Comparison of ENCODE assay signal across 1 cellular context in the genomic region with DNA sequence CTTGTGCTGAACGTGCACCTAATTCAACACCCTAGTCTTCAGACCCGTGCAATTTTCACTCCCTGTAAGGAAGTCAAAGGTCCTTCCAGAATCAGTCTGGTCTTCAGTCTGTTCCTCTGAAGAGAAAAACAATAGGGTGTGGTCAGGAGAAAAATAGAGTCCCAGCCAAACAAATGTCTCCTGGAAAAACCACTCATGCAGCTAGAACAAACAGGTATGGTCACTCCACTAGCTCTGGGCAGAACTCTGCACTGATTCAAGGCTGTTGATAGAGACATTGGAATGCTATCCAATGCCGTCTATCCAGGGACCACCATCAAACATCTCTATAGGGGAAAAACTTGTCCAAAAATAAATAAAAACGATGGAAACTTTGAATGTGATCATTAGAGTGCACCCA.
TF ChIP-seq lines count a peak whose summit lies in the region.

No MANE protein-coding gene starts in this region.

TF ChIP-seq in WTC11, 78 proteins besides CTCF, POLR2A, EP300 and RAD21 (continued from another document):
- TF ChIP-seq, protein P1, sequence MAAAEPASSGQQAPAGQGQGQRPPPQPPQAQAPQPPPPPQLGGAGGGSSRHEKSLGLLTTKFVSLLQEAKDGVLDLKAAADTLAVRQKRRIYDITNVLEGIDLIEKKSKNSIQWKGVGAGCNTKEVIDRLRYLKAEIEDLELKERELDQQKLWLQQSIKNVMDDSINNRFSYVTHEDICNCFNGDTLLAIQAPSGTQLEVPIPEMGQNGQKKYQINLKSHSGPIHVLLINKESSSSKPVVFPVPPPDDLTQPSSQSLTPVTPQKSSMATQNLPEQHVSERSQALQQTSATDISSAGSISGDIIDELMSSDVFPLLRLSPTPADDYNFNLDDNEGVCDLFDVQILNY (CRISPR knock-in tag; IDR thresholded peaks at IDR 0.05): no peak
- TF ChIP-seq PRRX2 (CRISPR knock-in tag; IDR thresholded peaks at IDR 0.05) (no peak), MYBL2 (CRISPR knock-in tag; IDR thresholded peaks at IDR 0.05) (no peak), HMGXB4 (CRISPR knock-in tag; IDR thresholded peaks at IDR 0.05) (no peak), JUN (CRISPR knock-in tag; IDR thresholded peaks at IDR 0.05) (no peak), KAT7 (CRISPR knock-in tag; IDR thresholded peaks at IDR 0.05; ENCODE audit: borderline replicate concordance) (no peak), ZNF232 (CRISPR knock-in tag; IDR thresholded peaks at IDR 0.05) (no peak), CBFB (CRISPR knock-in tag; IDR thresholded peaks at IDR 0.05; ENCODE audit: low read depth) (no peak)
- TF ChIP-seq, protein P2, sequence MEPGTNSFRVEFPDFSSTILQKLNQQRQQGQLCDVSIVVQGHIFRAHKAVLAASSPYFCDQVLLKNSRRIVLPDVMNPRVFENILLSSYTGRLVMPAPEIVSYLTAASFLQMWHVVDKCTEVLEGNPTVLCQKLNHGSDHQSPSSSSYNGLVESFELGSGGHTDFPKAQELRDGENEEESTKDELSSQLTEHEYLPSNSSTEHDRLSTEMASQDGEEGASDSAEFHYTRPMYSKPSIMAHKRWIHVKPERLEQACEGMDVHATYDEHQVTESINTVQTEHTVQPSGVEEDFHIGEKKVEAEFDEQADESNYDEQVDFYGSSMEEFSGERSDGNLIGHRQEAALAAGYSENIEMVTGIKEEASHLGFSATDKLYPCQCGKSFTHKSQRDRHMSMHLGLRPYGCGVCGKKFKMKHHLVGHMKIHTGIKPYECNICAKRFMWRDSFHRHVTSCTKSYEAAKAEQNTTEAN (CRISPR knock-in tag; IDR thresholded peaks at IDR 0.05): no peak
- TF ChIP-seq, protein P3, sequence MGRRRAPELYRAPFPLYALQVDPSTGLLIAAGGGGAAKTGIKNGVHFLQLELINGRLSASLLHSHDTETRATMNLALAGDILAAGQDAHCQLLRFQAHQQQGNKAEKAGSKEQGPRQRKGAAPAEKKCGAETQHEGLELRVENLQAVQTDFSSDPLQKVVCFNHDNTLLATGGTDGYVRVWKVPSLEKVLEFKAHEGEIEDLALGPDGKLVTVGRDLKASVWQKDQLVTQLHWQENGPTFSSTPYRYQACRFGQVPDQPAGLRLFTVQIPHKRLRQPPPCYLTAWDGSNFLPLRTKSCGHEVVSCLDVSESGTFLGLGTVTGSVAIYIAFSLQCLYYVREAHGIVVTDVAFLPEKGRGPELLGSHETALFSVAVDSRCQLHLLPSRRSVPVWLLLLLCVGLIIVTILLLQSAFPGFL (CRISPR knock-in tag; IDR thresholded peaks at IDR 0.05; ENCODE audit: borderline replicate concordance): no peak
- TF ChIP-seq, protein P4, sequence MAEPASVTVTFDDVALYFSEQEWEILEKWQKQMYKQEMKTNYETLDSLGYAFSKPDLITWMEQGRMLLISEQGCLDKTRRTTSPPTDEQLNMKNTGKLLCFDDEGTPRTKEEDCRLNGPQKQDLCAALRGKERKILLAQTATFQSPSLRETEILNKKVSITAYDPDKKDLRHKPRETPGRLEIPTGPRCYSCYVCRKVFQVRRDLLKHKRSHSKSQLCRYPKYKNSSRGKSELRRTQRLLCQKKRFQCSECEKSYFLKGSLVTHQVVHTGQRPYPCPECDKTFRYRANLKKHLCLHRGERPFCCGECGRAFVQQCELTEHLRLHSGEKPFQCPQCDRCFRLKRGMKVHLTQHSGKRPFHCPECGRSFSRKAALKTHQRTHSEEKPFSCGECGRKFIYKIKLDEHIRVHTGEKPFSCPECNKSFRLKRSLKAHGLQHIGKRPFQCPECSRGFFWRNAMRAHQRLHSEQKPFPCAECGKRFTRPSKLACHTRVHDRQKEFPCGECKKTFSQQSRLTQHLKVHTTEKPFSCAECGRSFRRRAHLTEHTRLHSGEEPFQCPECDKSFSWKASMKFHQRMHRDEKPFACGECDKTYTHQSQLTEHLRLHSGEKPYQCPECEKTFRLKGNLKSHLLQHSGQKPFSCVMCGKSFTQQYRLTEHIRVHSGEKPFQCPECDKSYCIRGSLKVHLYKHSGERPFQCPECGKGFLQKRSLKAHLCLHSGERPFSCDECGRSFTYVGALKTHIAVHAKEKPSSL (CRISPR knock-in tag; conservative IDR thresholded peaks at IDR 0.05): no peak
- TF ChIP-seq, protein P5, sequence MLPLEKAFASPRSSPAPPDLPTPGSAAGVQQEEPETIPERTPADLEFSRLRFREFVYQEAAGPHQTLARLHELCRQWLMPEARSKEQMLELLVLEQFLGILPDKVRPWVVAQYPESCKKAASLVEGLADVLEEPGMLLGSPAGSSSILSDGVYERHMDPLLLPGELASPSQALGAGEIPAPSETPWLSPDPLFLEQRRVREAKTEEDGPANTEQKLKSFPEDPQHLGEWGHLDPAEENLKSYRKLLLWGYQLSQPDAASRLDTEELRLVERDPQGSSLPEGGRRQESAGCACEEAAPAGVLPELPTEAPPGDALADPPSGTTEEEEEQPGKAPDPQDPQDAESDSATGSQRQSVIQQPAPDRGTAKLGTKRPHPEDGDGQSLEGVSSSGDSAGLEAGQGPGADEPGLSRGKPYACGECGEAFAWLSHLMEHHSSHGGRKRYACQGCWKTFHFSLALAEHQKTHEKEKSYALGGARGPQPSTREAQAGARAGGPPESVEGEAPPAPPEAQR (CRISPR knock-in tag; IDR thresholded peaks at IDR 0.05): no peak
- TF ChIP-seq, protein P6, sequence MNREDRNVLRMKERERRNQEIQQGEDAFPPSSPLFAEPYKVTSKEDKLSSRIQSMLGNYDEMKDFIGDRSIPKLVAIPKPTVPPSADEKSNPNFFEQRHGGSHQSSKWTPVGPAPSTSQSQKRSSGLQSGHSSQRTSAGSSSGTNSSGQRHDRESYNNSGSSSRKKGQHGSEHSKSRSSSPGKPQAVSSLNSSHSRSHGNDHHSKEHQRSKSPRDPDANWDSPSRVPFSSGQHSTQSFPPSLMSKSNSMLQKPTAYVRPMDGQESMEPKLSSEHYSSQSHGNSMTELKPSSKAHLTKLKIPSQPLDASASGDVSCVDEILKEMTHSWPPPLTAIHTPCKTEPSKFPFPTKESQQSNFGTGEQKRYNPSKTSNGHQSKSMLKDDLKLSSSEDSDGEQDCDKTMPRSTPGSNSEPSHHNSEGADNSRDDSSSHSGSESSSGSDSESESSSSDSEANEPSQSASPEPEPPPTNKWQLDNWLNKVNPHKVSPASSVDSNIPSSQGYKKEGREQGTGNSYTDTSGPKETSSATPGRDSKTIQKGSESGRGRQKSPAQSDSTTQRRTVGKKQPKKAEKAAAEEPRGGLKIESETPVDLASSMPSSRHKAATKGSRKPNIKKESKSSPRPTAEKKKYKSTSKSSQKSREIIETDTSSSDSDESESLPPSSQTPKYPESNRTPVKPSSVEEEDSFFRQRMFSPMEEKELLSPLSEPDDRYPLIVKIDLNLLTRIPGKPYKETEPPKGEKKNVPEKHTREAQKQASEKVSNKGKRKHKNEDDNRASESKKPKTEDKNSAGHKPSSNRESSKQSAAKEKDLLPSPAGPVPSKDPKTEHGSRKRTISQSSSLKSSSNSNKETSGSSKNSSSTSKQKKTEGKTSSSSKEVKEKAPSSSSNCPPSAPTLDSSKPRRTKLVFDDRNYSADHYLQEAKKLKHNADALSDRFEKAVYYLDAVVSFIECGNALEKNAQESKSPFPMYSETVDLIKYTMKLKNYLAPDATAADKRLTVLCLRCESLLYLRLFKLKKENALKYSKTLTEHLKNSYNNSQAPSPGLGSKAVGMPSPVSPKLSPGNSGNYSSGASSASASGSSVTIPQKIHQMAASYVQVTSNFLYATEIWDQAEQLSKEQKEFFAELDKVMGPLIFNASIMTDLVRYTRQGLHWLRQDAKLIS (CRISPR knock-in tag; IDR thresholded peaks at IDR 0.05; ENCODE audit: borderline replicate concordance): no peak
- TF ChIP-seq, protein P7, sequence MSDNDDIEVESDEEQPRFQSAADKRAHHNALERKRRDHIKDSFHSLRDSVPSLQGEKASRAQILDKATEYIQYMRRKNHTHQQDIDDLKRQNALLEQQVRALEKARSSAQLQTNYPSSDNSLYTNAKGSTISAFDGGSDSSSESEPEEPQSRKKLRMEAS (CRISPR knock-in tag; IDR thresholded peaks at IDR 0.05): no peak
TF ChIP-seq in WTC11: peak in this region for 0.
